Comparison of ENCODE assay signal across 10 cellular contexts in genomic region chr17:43014946-43015519, GRCh38. TPM values are rescaled to one million over a fixed set of nuclear protein-coding genes. Genes with fewer than 3 reads are reported as not detected.
DNase-seq lines count a peak whose midpoint lies in the region; ATAC-seq, FAIRE-seq and TF ChIP-seq lines count a peak whose summit lies in the region.
"Had no signal": no experiment of that assay in that cellular context is flagged by ENCODE, and none has a peak within 500 bp of the region (broad histone marks: within the 10 kb centered on the region; RNA-seq: fewer than 3 reads in every experiment).

No MANE protein-coding gene starts in this region.

- H3K27ac ChIP-seq in keratinocyte (ENCODE audit: control insufficient read depth, insufficient read depth, low read length) (no peak overlapping the region), sigmoid colon (peak overlapping the region; percentile 43 to 67 (median 54))

- H3K4me1 Mint-ChIP-seq in Caco-2 (ENCODE audit: low read depth, unreplicated experiment): peaks cover 22% of the 10 kb centered on the region
- H3K4me1 Mint-ChIP-seq in activated B cell treated with CpG ODN at 0.5 μM for 24 hours: peaks cover 5% of the 10 kb centered on the region
- H3K4me1 Mint-ChIP-seq in effector memory CD8-positive, alpha-beta T cell (ENCODE audit: low read depth in 2 of 2): peaks cover 22 to 23% of the 10 kb centered on the region in 2 donors

- H3K4me3 Mint-ChIP-seq in Caco-2 (ENCODE audit: unreplicated experiment) (no peak overlapping the region), activated B cell treated with CpG ODN at 0.5 μM for 24 hours (no peak overlapping the region)
- no peak overlapping the region for H3K4me3 Mint-ChIP-seq in effector memory CD8-positive, alpha-beta T cell

- no peaks in the 10 kb centered on the region for H3K9me3 ChIP-seq in Caco-2
- H3K9me3 ChIP-seq in keratinocyte (ENCODE audit: control insufficient read depth, low read depth, low read length): no peaks in the 10 kb centered on the region
- H3K9me3 ChIP-seq in sigmoid colon: no peaks in the 10 kb centered on the region

- dilution Hi-C loops in keratinocyte (cut with MboI; ENCODE audit: extremely low pct_ligation_motif_present, low sequenced_read_pairs): no loop called here

- no peak for TF ChIP-seq EP300 in sigmoid colon (IDR thresholded peaks at IDR 0.05)

- TF ChIP-seq POLR2A in sigmoid colon (IDR thresholded peaks at IDR 0.05): no peak

- H3K27ac Mint-ChIP-seq in Caco-2 (ENCODE audit: unreplicated experiment) (peak overlapping the region; percentile 13), activated B cell treated with CpG ODN at 0.5 μM for 24 hours (peak overlapping the region; percentile 3)
- H3K27ac Mint-ChIP-seq in effector memory CD8-positive, alpha-beta T cell: peak overlapping the region in 1 of 2 donors; percentile 59

- TF ChIP-seq CTCF in Caco-2 (IDR thresholded peaks at IDR 0.05; ENCODE audit: insufficient read depth in 1 of 2, low read depth in 1 of 2, low read length in 1 of 2, severe bottlenecking in 1 of 2, unreplicated experiment in 1 of 2) (no peak), activated B cell treated with CpG ODN at 0.5 μM for 24 hours (IDR thresholded peaks at IDR 0.05) (no peak), keratinocyte (optimal IDR thresholded peaks at IDR 0.05 in 1 of 3, IDR thresholded peaks at IDR 0.05 in 1 of 3, conservative IDR thresholded peaks at IDR 0.05 in 1 of 3; ENCODE audit: extremely low read depth in 1 of 3, insufficient read depth in 2 of 3, low read length in 3 of 3) (no peak), sigmoid colon (IDR thresholded peaks at IDR 0.05) (no peak), GM10266 (IDR thresholded peaks at IDR 0.05; ENCODE audit: control insufficient read depth, insufficient read depth, low read depth, missing control alignments) (no peak)

- CTCF ChIA-PET in Caco-2 (lab: Charles Lee): no interaction called here
- CTCF ChIA-PET in activated B cell treated with CpG ODN at 0.5 μM for 24 hours (lab: Charles Lee): no interaction called here

- DNase-seq in Caco-2 (no peak), activated B cell treated with CpG ODN at 0.5 μM for 24 hours (no peak), keratinocyte (ENCODE audit: low read depth, low spot score) (no peak), sigmoid colon (no peak), GM10266 (ENCODE audit: extremely low spot score) (no peak), A172 (ENCODE audit: low spot score) (no peak), dedifferentiated amniotic fluid mesenchymal stem cell (ENCODE audit: extremely low spot score) (no peak)
- DNase-seq in effector memory CD8-positive, alpha-beta T cell: no peak
- DNase-seq: DMS 273 treated with DMSO at 0.1 percent for 48 hours; stimulated activated CD4-positive, alpha-beta T cell treated with anti-CD3 and anti-CD28 coated beads, Interleukin-4, amount 100 ng/mL, for 1 hour had no signal

- no peaks in the 10 kb centered on the region for H3K27me3 ChIP-seq in Caco-2 (replicated peaks; ENCODE audit: control insufficient read depth, insufficient read depth, low read length)
- H3K27me3 ChIP-seq in keratinocyte (ENCODE audit: control insufficient read depth, extremely low read depth, insufficient read depth, low read length): no peaks in the 10 kb centered on the region
- H3K27me3 ChIP-seq in sigmoid colon: no peaks in the 10 kb centered on the region

- H3K4me3 ChIP-seq in Caco-2 (ENCODE audit: low read depth, low read length) (no peak overlapping the region), keratinocyte (ENCODE audit: control insufficient read depth in 2 of 3, extremely low read depth in 1 of 3, insufficient read depth in 2 of 3, low read depth in 1 of 3, low read length in 3 of 3) (no peak overlapping the region), sigmoid colon (no peak overlapping the region)

- intact Hi-C loops in Caco-2 (cut with micrococcal nuclease; ENCODE audit: unreplicated experiment): no loop called here
- intact Hi-C loops in activated B cell treated with CpG ODN at 0.5 μM for 24 hours (cut with micrococcal nuclease): no loop called here
- intact Hi-C loops in sigmoid colon (cut with DNase I): no loop called here

- no peak overlapping the region for H3K4me2 ChIP-seq in keratinocyte (ENCODE audit: control insufficient read depth, extremely low read depth, insufficient read depth, low read depth, low read length)

- no peak for ATAC-seq in activated B cell treated with CpG ODN at 0.5 μM for 24 hours (ENCODE audit: low read depth)
- no peak for ATAC-seq in effector memory CD8-positive, alpha-beta T cell (replicated peaks)

- no peak overlapping the region for H3K9ac ChIP-seq in keratinocyte (ENCODE audit: control insufficient read depth, extremely low read depth, insufficient read depth, low read length)

- peaks cover 9% of the 10 kb centered on the region for H3K79me2 ChIP-seq in keratinocyte (ENCODE audit: control insufficient read depth, insufficient read depth, low read length)

- no peaks in the 10 kb centered on the region for H3K9me3 Mint-ChIP-seq in Caco-2 (ENCODE audit: unreplicated experiment)
- no peaks in the 10 kb centered on the region for H3K9me3 Mint-ChIP-seq in activated B cell treated with CpG ODN at 0.5 μM for 24 hours
- no peaks in the 10 kb centered on the region for H3K9me3 Mint-ChIP-seq in effector memory CD8-positive, alpha-beta T cell

- H3K36me3 Mint-ChIP-seq in Caco-2 (ENCODE audit: insufficient read depth, unreplicated experiment) (peaks cover 19% of the 10 kb centered on the region), activated B cell treated with CpG ODN at 0.5 μM for 24 hours (ENCODE audit: low read depth) (peaks cover 52% of the 10 kb centered on the region)
- peaks cover 35% of the 10 kb centered on the region for H3K36me3 Mint-ChIP-seq in effector memory CD8-positive, alpha-beta T cell (ENCODE audit: insufficient read depth)

- no peaks in the 10 kb centered on the region for H3K9me1 ChIP-seq in keratinocyte (ENCODE audit: control insufficient read depth, extremely low read depth, insufficient read depth, low read length)

- H3K27me3 Mint-ChIP-seq in Caco-2 (ENCODE audit: insufficient read depth, unreplicated experiment) (no peaks in the 10 kb centered on the region), activated B cell treated with CpG ODN at 0.5 μM for 24 hours (no peaks in the 10 kb centered on the region)
- H3K27me3 Mint-ChIP-seq in effector memory CD8-positive, alpha-beta T cell: no peaks in the 10 kb centered on the region

- FAIRE-seq in keratinocyte (lab: Jason Lieb, UNC): peak; percentile 29

- WGBS in sigmoid colon, 2 donors: 79% methylated on average over 7 of the region's 7 CpGs

- H3K36me3 ChIP-seq in Caco-2 (ENCODE audit: control insufficient read depth, insufficient read depth, low read length) (no peaks in the 10 kb centered on the region; the same call in none of the 2 replicates), keratinocyte (ENCODE audit: control insufficient read depth in 2 of 2, extremely low read depth in 1 of 2, insufficient read depth in 2 of 2, low read length in 2 of 2) (peaks cover 19 to 31% of the 10 kb centered on the region in 2 experiments), sigmoid colon (peaks cover 10 to 63% (median 34%) of the 10 kb centered on the region in 4 donors)

- H3K4me1 ChIP-seq in Caco-2: peaks cover 19% of the 10 kb centered on the region
- peaks cover 6% of the 10 kb centered on the region for H3K4me1 ChIP-seq in keratinocyte (ENCODE audit: control insufficient read depth, extremely low read depth, insufficient read depth, low read length)
- H3K4me1 ChIP-seq in sigmoid colon: peaks cover 0 to 32% (median 29%) of the 10 kb centered on the region in 4 donors

- no peaks in the 10 kb centered on the region for H4K20me1 ChIP-seq in keratinocyte (ENCODE audit: control insufficient read depth, extremely low read depth, insufficient read depth, low read length)

- BruUV-seq in Caco-2 (replicated peaks; lab: Mats Ljungman, UMichigan): TSS peak; percentile 43

- H2AFZ ChIP-seq in keratinocyte (ENCODE audit: control insufficient read depth, low read length): no peak overlapping the region

- POLR2A ChIA-PET in Caco-2 (lab: Charles Lee): no interaction called here
- POLR2A ChIA-PET in activated B cell treated with CpG ODN at 0.5 μM for 24 hours (lab: Charles Lee): interaction anchor here (0.6 to 0.8 kb wide), 3 partner anchors 14 to 184 kb away, joined by 5 to 7 read pairs (median 5); partner anchors contain the start of gene RPL27

RNA-seq across cellular contexts. Expression of gene VAT1, which starts 7.2 kb away (rescaled TPM):
- total RNA-seq in Caco-2 (2022) (227 and 236 TPM in 2 replicates), activated B cell treated with CpG ODN at 0.5 μM for 24 hours (34.4 and 38.5 TPM in 2 replicates), sigmoid colon (100 to 1,000 TPM in 3 of 4 donors, 10 to 100 TPM in 1; 77.5 to 164 (median 152) TPM)
- polyA plus RNA-seq in keratinocyte (151 to 186 TPM (median 183 TPM) in 3 replicates), sigmoid colon (10 to 100 TPM; 43.0 to 85.9 (median 44.6) TPM)
- polyA plus RNA-seq in keratinocyte (2011; ENCODE audit: low read depth): 31.9 TPM
- 172 and 254 TPM in 2 replicates for polyA plus RNA-seq in keratinocyte (2011; cell fraction: cytosol; rRNA removed)
- polyA plus RNA-seq in keratinocyte (2011; cell fraction: nucleus; rRNA removed): 139 and 148 TPM in 2 replicates
- polyA plus RNA-seq in keratinocyte (2012; ENCODE audit: low replicate concordance): 291 and 376 TPM in 2 replicates
- polyA minus RNA-seq in keratinocyte: 312 to 597 TPM (median 313 TPM) in 3 replicates
- polyA minus RNA-seq in keratinocyte (2011; cell fraction: cytosol; rRNA and poly(A)+ RNA removed): 562 TPM
- 101 and 122 TPM in 2 replicates for polyA minus RNA-seq in keratinocyte (2011; cell fraction: nucleus; rRNA and poly(A)+ RNA removed)
- total RNA-seq in A172 (2014; rRNA removed; shearing (Covaris generic)): 362 and 414 TPM in 2 replicates

RNA-seq across cellular contexts. Expression of gene IFI35, which starts 8.4 kb away (rescaled TPM):
- total RNA-seq in Caco-2 (2022) (9.4 and 10.2 TPM in 2 replicates), activated B cell treated with CpG ODN at 0.5 μM for 24 hours (41.9 and 50.5 TPM in 2 replicates), sigmoid colon (10 to 100 TPM; 22.4 to 60.2 (median 45.1) TPM)
- polyA plus RNA-seq in keratinocyte (22.0 to 34.8 TPM (median 27.6 TPM) in 3 replicates), sigmoid colon (10 to 100 TPM; 48.6 to 77.9 (median 65.1) TPM)
- not detected for polyA plus RNA-seq in keratinocyte (2011; ENCODE audit: low read depth)
- polyA plus RNA-seq in keratinocyte (2011; cell fraction: cytosol; rRNA removed): 12.4 and 20.7 TPM in 2 replicates
- polyA plus RNA-seq in keratinocyte (2011; cell fraction: nucleus; rRNA removed): 15.2 and 15.8 TPM in 2 replicates
- 0.83 and 30.2 TPM in 2 replicates for polyA plus RNA-seq in keratinocyte (2012; ENCODE audit: low replicate concordance)
- polyA minus RNA-seq in keratinocyte: 16.8 to 37.7 TPM (median 19.3 TPM) in 3 replicates
- polyA minus RNA-seq in keratinocyte (2011; cell fraction: cytosol; rRNA and poly(A)+ RNA removed): 15.0 TPM
- 5.3 and 6.4 TPM in 2 replicates for polyA minus RNA-seq in keratinocyte (2011; cell fraction: nucleus; rRNA and poly(A)+ RNA removed)
- 79.5 and 84.2 TPM in 2 replicates for total RNA-seq in A172 (2014; rRNA removed; shearing (Covaris generic))

RNA-seq across cellular contexts. Expression of gene RND2, which starts 10.0 kb away (rescaled TPM):
- total RNA-seq in Caco-2 (2022) (1.2 and 1.7 TPM in 2 replicates), activated B cell treated with CpG ODN at 0.5 μM for 24 hours (0.05 and 0.13 TPM in 2 replicates), sigmoid colon (1 to 10 TPM; 2.5 to 4.6 (median 2.8) TPM)
- polyA plus RNA-seq in keratinocyte (0.12 to 0.20 TPM (median 0.15 TPM) in 3 replicates), sigmoid colon (under 1 TPM; 0.23 to 0.63 (median 0.60) TPM)
- polyA plus RNA-seq in keratinocyte (2011; ENCODE audit: low read depth): 0.06 TPM
- polyA plus RNA-seq in keratinocyte (2011; cell fraction: cytosol; rRNA removed): 0.10 and 0.11 TPM in 2 replicates
- 0.08 and 0.09 TPM in 2 replicates for polyA plus RNA-seq in keratinocyte (2011; cell fraction: nucleus; rRNA removed)
- 0.24 and 0.32 TPM in 2 replicates for polyA plus RNA-seq in keratinocyte (2012; ENCODE audit: low replicate concordance)
- polyA minus RNA-seq in keratinocyte: 0.33 TPM in 2 of 3 replicates, not detected in the other
- polyA minus RNA-seq in keratinocyte (2011; cell fraction: cytosol; rRNA and poly(A)+ RNA removed): not detected
- not detected in 2 replicates for polyA minus RNA-seq in keratinocyte (2011; cell fraction: nucleus; rRNA and poly(A)+ RNA removed)
- 0.05 TPM in 1 of 2 replicates, not detected in the other for total RNA-seq in A172 (2014; rRNA removed; shearing (Covaris generic))

RNA-seq across cellular contexts. Expression of gene RPL27, which starts 16.8 kb away (rescaled TPM):
- total RNA-seq in Caco-2 (2022): 1,565 and 1,613 TPM in 2 replicates
- 1,189 and 1,266 TPM in 2 replicates for total RNA-seq in activated B cell treated with CpG ODN at 0.5 μM for 24 hours
- polyA plus RNA-seq in keratinocyte: 4,091 to 7,614 TPM (median 7,074 TPM) in 3 replicates
- polyA plus RNA-seq in keratinocyte (2011; ENCODE audit: low read depth): 779 TPM
- 5,475 and 5,815 TPM in 2 replicates for polyA plus RNA-seq in keratinocyte (2011; cell fraction: cytosol; rRNA removed)
- polyA plus RNA-seq in keratinocyte (2011; cell fraction: nucleus; rRNA removed): 1,608 and 1,639 TPM in 2 replicates
- polyA plus RNA-seq in keratinocyte (2012; ENCODE audit: low replicate concordance): 3,581 and 3,765 TPM in 2 replicates
- 772 to 1,998 TPM (median 856 TPM) in 3 replicates for polyA minus RNA-seq in keratinocyte
- 1,363 TPM for polyA minus RNA-seq in keratinocyte (2011; cell fraction: cytosol; rRNA and poly(A)+ RNA removed)
- polyA minus RNA-seq in keratinocyte (2011; cell fraction: nucleus; rRNA and poly(A)+ RNA removed): 394 and 446 TPM in 2 replicates
- total RNA-seq in sigmoid colon: 1,000 to 10,000 TPM; 1,576 to 2,828 (median 2,217) TPM
- 1,000 to 10,000 TPM; 3,316 to 4,569 (median 3,351) TPM for polyA plus RNA-seq in sigmoid colon
- total RNA-seq in A172 (2014; rRNA removed; shearing (Covaris generic)): 1,148 and 1,169 TPM in 2 replicates

RNA-seq across cellular contexts. Expression of gene RUNDC1, which starts 34.7 kb away (rescaled TPM):
- 17.6 and 18.2 TPM in 2 replicates for total RNA-seq in Caco-2 (2022)
- total RNA-seq in activated B cell treated with CpG ODN at 0.5 μM for 24 hours: 28.3 and 30.9 TPM in 2 replicates
- 10.8 to 12.8 TPM (median 11.1 TPM) in 3 replicates for polyA plus RNA-seq in keratinocyte
- 6.9 TPM for polyA plus RNA-seq in keratinocyte (2011; ENCODE audit: low read depth)
- 6.8 and 8.3 TPM in 2 replicates for polyA plus RNA-seq in keratinocyte (2011; cell fraction: cytosol; rRNA removed)
- polyA plus RNA-seq in keratinocyte (2011; cell fraction: nucleus; rRNA removed): 21.1 and 23.9 TPM in 2 replicates
- polyA plus RNA-seq in keratinocyte (2012; ENCODE audit: low replicate concordance): 7.6 and 9.8 TPM in 2 replicates
- polyA minus RNA-seq in keratinocyte: 8.4 to 14.6 TPM (median 12.7 TPM) in 3 replicates
- 4.2 TPM for polyA minus RNA-seq in keratinocyte (2011; cell fraction: cytosol; rRNA and poly(A)+ RNA removed)
- polyA minus RNA-seq in keratinocyte (2011; cell fraction: nucleus; rRNA and poly(A)+ RNA removed): 7.1 and 13.3 TPM in 2 replicates
- 10 to 100 TPM in 3 of 4 donors, 1 to 10 TPM in 1; 10.0 to 13.8 (median 12.1) TPM for total RNA-seq in sigmoid colon
- polyA plus RNA-seq in sigmoid colon: 10 to 100 TPM in 2 of 3 donors, 1 to 10 TPM in 1; 8.4 to 14.7 (median 10.2) TPM
- total RNA-seq in A172 (2014; rRNA removed; shearing (Covaris generic)): 7.4 and 8.5 TPM in 2 replicates
